ENCODE assay signal across 11 cellular contexts in genomic region chr16:2501938-2502900, GRCh38. TPM values are rescaled to one million over a fixed set of nuclear protein-coding genes. Genes with fewer than 3 reads are reported as not detected.
A peak's percentile ranks its signal among the peaks of the same experiment; 100 is the strongest.
DNase-seq lines count a peak whose midpoint lies in the region; ATAC-seq, FAIRE-seq and TF ChIP-seq lines count a peak whose summit lies in the region.
"Had no signal": no experiment of that assay in that cellular context is flagged by ENCODE, and none has a peak within 500 bp of the region (broad histone marks: within the 10 kb centered on the region; RNA-seq: fewer than 3 reads in every experiment).

No MANE protein-coding gene starts in this region.

- H3K27ac Mint-ChIP-seq in naive thymus-derived CD4-positive, alpha-beta T cell = no peak overlapping the region
- H3K27ac Mint-ChIP-seq: CD4-positive, CD25-positive, alpha-beta regulatory T cell had no signal

- H3K9me3 ChIP-seq in HEK293 (ENCODE audit: control insufficient read depth, insufficient read depth, low read depth, low read length) = no peaks in the 10 kb centered on the region
- H3K9me3 ChIP-seq in adipocyte (ENCODE audit: control insufficient read depth, low read length) = no peaks in the 10 kb centered on the region
- H3K9me3 ChIP-seq in kidney (ENCODE audit: control insufficient read depth in 1 of 2, low read length in 2 of 2) = no peaks in the 10 kb centered on the region
- H3K9me3 ChIP-seq in subcutaneous abdominal adipose tissue (ENCODE audit: control insufficient read depth in 5 of 5, low read length in 5 of 5) = no peaks in the 10 kb centered on the region
- no peaks in the 10 kb centered on the region for H3K9me3 ChIP-seq in naive thymus-derived CD4-positive, alpha-beta T cell (ENCODE audit: control insufficient read depth in 2 of 3, low read length in 3 of 3)
- H3K9me3 ChIP-seq: HAP-1 had no signal

- no peak overlapping the region for H3K27ac ChIP-seq in HEK293 (ENCODE audit: extremely low read depth, low read depth, low read length)
- peak overlapping the region; percentile 9 to 68 for H3K27ac ChIP-seq in kidney (ENCODE audit: low read depth in 2 of 2, low read length in 2 of 2)
- peak overlapping the region; percentile 16 for H3K27ac ChIP-seq in subcutaneous abdominal adipose tissue (ENCODE audit: low read depth, low read length)
- no peak overlapping the region for H3K27ac ChIP-seq in naive thymus-derived CD4-positive, alpha-beta T cell (ENCODE audit: low read depth, low read length)

- no peaks in the 10 kb centered on the region for H3K27me3 ChIP-seq in adipocyte (replicated peaks; ENCODE audit: control insufficient read depth, insufficient read depth, low read length)
- no peaks in the 10 kb centered on the region for H3K27me3 ChIP-seq in subcutaneous abdominal adipose tissue (ENCODE audit: control insufficient read depth in 5 of 5, insufficient read depth in 4 of 5, low read length in 5 of 5)
- no peaks in the 10 kb centered on the region for H3K27me3 ChIP-seq in naive thymus-derived CD4-positive, alpha-beta T cell (ENCODE audit: control insufficient read depth in 2 of 2, insufficient read depth in 2 of 2, low read length in 2 of 2)

- H3K9me3 Mint-ChIP-seq in naive thymus-derived CD4-positive, alpha-beta T cell = no peaks in the 10 kb centered on the region

- H3K36me3 Mint-ChIP-seq in naive thymus-derived CD4-positive, alpha-beta T cell = peaks cover 0 to 5% (median 0%) of the 10 kb centered on the region in 5 donors
- H3K36me3 Mint-ChIP-seq: CD4-positive, CD25-positive, alpha-beta regulatory T cell had no signal

- H3K4me3 ChIP-seq in HEK293 (ENCODE audit: low read depth, low read length) (no peak overlapping the region), adipocyte (ENCODE audit: low read length) (no peak overlapping the region), kidney (ENCODE audit: low read length in 2 of 2) (peak overlapping the region; percentile 11 to 67), subcutaneous abdominal adipose tissue (ENCODE audit: low read depth in 1 of 5, low read length in 5 of 5) (peak overlapping the region in 1 of 5 donors; percentile 50)
- H3K4me3 ChIP-seq in naive thymus-derived CD4-positive, alpha-beta T cell (ENCODE audit: low read length) = no peak overlapping the region

- H3K4me3 Mint-ChIP-seq in naive thymus-derived CD4-positive, alpha-beta T cell = no peak overlapping the region

- H3K9ac ChIP-seq in adipocyte (ENCODE audit: low read length) (peak overlapping the region; percentile 9), kidney (ENCODE audit: low read length in 2 of 2) (peak overlapping the region in 1 of 2 donors; percentile 58), subcutaneous abdominal adipose tissue (ENCODE audit: low read length in 5 of 5) (peak overlapping the region in 1 of 5 donors; percentile 7)

- H3K4me1 ChIP-seq in HEK293 (ENCODE audit: control insufficient read depth, insufficient read depth, low read length) (peaks cover 7% of the 10 kb centered on the region), adipocyte (ENCODE audit: control insufficient read depth, insufficient read depth, low read length) (peaks cover 39% of the 10 kb centered on the region), kidney (ENCODE audit: control insufficient read depth in 1 of 2, insufficient read depth in 1 of 2, low read depth in 1 of 2, low read length in 2 of 2) (peaks cover 9 to 46% of the 10 kb centered on the region in 2 donors), subcutaneous abdominal adipose tissue (ENCODE audit: control insufficient read depth in 5 of 5, insufficient read depth in 5 of 5, low read length in 5 of 5) (peaks cover 11 to 59% (median 50%) of the 10 kb centered on the region in 5 donors)
- H3K4me1 ChIP-seq in naive thymus-derived CD4-positive, alpha-beta T cell (ENCODE audit: control insufficient read depth in 2 of 2, insufficient read depth in 2 of 2, low read length in 2 of 2) = no peaks in the 10 kb centered on the region

- TF ChIP-seq CTCF in HEK293 (tag by site-specific recombination; IDR thresholded peaks at IDR 0.05) (no peak), kidney (IDR thresholded peaks at IDR 0.05; ENCODE audit: borderline replicate concordance, extremely low read depth, insufficient read depth) (no peak)

- peaks cover 0 to 6% (median 0%) of the 10 kb centered on the region in 7 donors for H3K4me1 Mint-ChIP-seq in naive thymus-derived CD4-positive, alpha-beta T cell

- FAIRE-seq in kidney (lab: Jason Lieb, UNC) = no peak
- FAIRE-seq: small intestine had no signal

- POLR2A ChIA-PET in HEK293 (lab: Yijun Ruan, JAX) = interaction anchor here (0.7 to 2.1 kb wide), 15 partner anchors 11 to 347 kb away, joined by 3 to 27 read pairs (median 5); partner anchors contain the start of genes AMDHD2, ATP6V0C, CCNF and DNASE1L2
- POLR2A ChIA-PET in naive thymus-derived CD4-positive, alpha-beta T cell (lab: Charles Lee) = interaction anchor here (1.3 to 3.7 kb wide), 4 partner anchors 12 to 250 kb away, joined by 4 to 14 read pairs (median 4); partner anchors contain the start of genes AMDHD2, ATP6V0C and ECI1

- intact Hi-C loops in kidney (cut with DNase I) = no loop called here
- intact Hi-C loops in naive thymus-derived CD4-positive, alpha-beta T cell (cut with micrococcal nuclease) = loop anchor here (1.0 kb wide), 4 partner anchors 162 to 479 kb away; partner anchors contain the start of genes ABCA3 (in 2 of the 2) and RNPS1 (in 1 of the 2)

- CTCF ChIA-PET in HEK293 (lab: Yijun Ruan, JAX) = interaction anchor here (0.6 to 2.6 kb wide), 32 partner anchors 9 to 371 kb away, joined by 3 to 28 read pairs (median 4); partner anchors contain the start of genes ABCA3, ATP6V0C, CASKIN1 and CEMP1
- CTCF ChIA-PET in naive thymus-derived CD4-positive, alpha-beta T cell (lab: Charles Lee) = interaction anchor here (0.9 to 2.3 kb wide), 4 partner anchors 9 to 308 kb away, joined by 3 to 20 read pairs (median 6); no protein-coding TSS in a partner anchor

- DNase-seq in adipocyte (ENCODE audit: low read depth) (no peak), kidney (peak; percentile 79), cerebellar cortex (ENCODE audit: low spot score) (no peak)
- no peak for DNase-seq in naive thymus-derived CD4-positive, alpha-beta T cell

- H3K27me3 Mint-ChIP-seq in naive thymus-derived CD4-positive, alpha-beta T cell = no peaks in the 10 kb centered on the region
- H3K27me3 Mint-ChIP-seq: CD4-positive, CD25-positive, alpha-beta regulatory T cell had no signal

- ATAC-seq in esophagus mucosa (no peak), GM18511 (IDR thresholded peaks at IDR 0.05; ENCODE audit: unreplicated experiment) (no peak)
- no peak for ATAC-seq in naive thymus-derived CD4-positive, alpha-beta T cell

- H3K36me3 ChIP-seq in HEK293 (ENCODE audit: control insufficient read depth in 2 of 2, insufficient read depth in 1 of 2, low read length in 2 of 2) (peaks cover 0 to 27% of the 10 kb centered on the region in 2 experiments; a peak in 2 of 3 replicates), adipocyte (ENCODE audit: control insufficient read depth, insufficient read depth, low read length, severe bottlenecking) (no peaks in the 10 kb centered on the region), kidney (ENCODE audit: control insufficient read depth in 1 of 2, insufficient read depth in 2 of 2, low read length in 2 of 2) (no peaks in the 10 kb centered on the region), subcutaneous abdominal adipose tissue (ENCODE audit: control insufficient read depth in 5 of 5, insufficient read depth in 5 of 5, low read length in 5 of 5) (peaks cover 0 to 15% (median 4%) of the 10 kb centered on the region in 5 donors)
- peaks cover 0 to 5% (median 0%) of the 10 kb centered on the region in 3 experiments for H3K36me3 ChIP-seq in naive thymus-derived CD4-positive, alpha-beta T cell (ENCODE audit: control insufficient read depth in 2 of 3, insufficient read depth in 3 of 3, low read length in 3 of 3)

TF ChIP-seq in HEK293, 187 proteins besides CTCF, POLR2A, EP300 and RAD21:
- TF ChIP-seq ZNF202 (tag by site-specific recombination; IDR thresholded peaks at IDR 0.05; ENCODE audit: borderline replicate concordance) (no peak), ZNF626 (tag by site-specific recombination; IDR thresholded peaks at IDR 0.05) (no peak), ZBTB8A (tag by site-specific recombination; IDR thresholded peaks at IDR 0.05) (peak; percentile 53; the same call in 1 of the 2 replicates), GLIS2 (tag by site-specific recombination; IDR thresholded peaks at IDR 0.05) (0 out of 2 replicates have a peak, but pooled peaks have one; percentile 9), ZNF701 (tag by site-specific recombination; IDR thresholded peaks at IDR 0.05) (no peak), SCRT1 (tag by site-specific recombination; IDR thresholded peaks at IDR 0.05; ENCODE audit: borderline replicate concordance) (no peak), ZNF791 (tag by site-specific recombination; IDR thresholded peaks at IDR 0.05) (no peak)

RNA-seq across cellular contexts. Expression of gene ATP6V0C, which starts 11.5 kb away (rescaled TPM):
- total RNA-seq in kidney (303 TPM), esophagus mucosa (205 TPM)
- polyA plus RNA-seq in kidney (ENCODE audit: insufficient read depth, low read depth, low replicate concordance) = 520 TPM
- total RNA-seq in naive thymus-derived CD4-positive, alpha-beta T cell = 100 to 1,000 TPM in 4 of 5 experiments, 10 to 100 TPM in 1; 98.2 to 303 (median 113) TPM
- 10 to 100 TPM; 76.5 to 96.9 TPM for polyA plus RNA-seq in naive thymus-derived CD4-positive, alpha-beta T cell

RNA-seq across cellular contexts. Expression of gene AMDHD2, which starts 18.0 kb away (rescaled TPM):
- 52.1 TPM for total RNA-seq in kidney
- polyA plus RNA-seq in kidney (ENCODE audit: insufficient read depth, low read depth, low replicate concordance) = 51.8 TPM
- total RNA-seq in esophagus mucosa = 19.0 TPM
- total RNA-seq in naive thymus-derived CD4-positive, alpha-beta T cell = 100 to 1,000 TPM in 4 of 5 experiments, 10 to 100 TPM in 1; 60.0 to 258 (median 112) TPM
- polyA plus RNA-seq in naive thymus-derived CD4-positive, alpha-beta T cell = 10 to 100 TPM; 15.0 to 22.5 TPM

RNA-seq across cellular contexts. Expression of gene TBC1D24, which starts 27.3 kb away (rescaled TPM):
- total RNA-seq in kidney (25.7 TPM), esophagus mucosa (2.0 TPM)
- polyA plus RNA-seq in kidney (ENCODE audit: insufficient read depth, low read depth, low replicate concordance) = 23.9 TPM
- 10 to 100 TPM in 2 of 5 experiments, 1 to 10 TPM in 3; 5.4 to 13.5 (median 9.2) TPM for total RNA-seq in naive thymus-derived CD4-positive, alpha-beta T cell
- 1 to 10 TPM; 1.7 to 2.5 TPM for polyA plus RNA-seq in naive thymus-derived CD4-positive, alpha-beta T cell

RNA-seq across cellular contexts. Expression of gene CEMP1, which starts 29.0 kb away (rescaled TPM):
- 0.54 TPM for total RNA-seq in kidney
- not detected for polyA plus RNA-seq in kidney (ENCODE audit: insufficient read depth, low read depth, low replicate concordance)
- total RNA-seq in esophagus mucosa = not detected
- 1 to 10 TPM in 3 of 5 experiments, not detected in 2; 1.4 to 3.3 (median 2.8) TPM for total RNA-seq in naive thymus-derived CD4-positive, alpha-beta T cell
- 1 to 10 TPM; 3.7 to 7.3 TPM for polyA plus RNA-seq in naive thymus-derived CD4-positive, alpha-beta T cell

RNA-seq across cellular contexts. Expression of gene NTN3, which starts 31.1 kb away (rescaled TPM):
- total RNA-seq in kidney (0.28 TPM), esophagus mucosa (0.08 TPM)
- not detected for polyA plus RNA-seq in kidney (ENCODE audit: insufficient read depth, low read depth, low replicate concordance)
- total RNA-seq in naive thymus-derived CD4-positive, alpha-beta T cell = not detected
- polyA plus RNA-seq in naive thymus-derived CD4-positive, alpha-beta T cell = not detected
- total RNA-seq: CD4-positive, CD25-positive, alpha-beta regulatory T cell had no signal
- polyA plus RNA-seq: CD4-positive, CD25-positive, alpha-beta regulatory T cell had no signal

Comparison
In these comparisons a context has a peak if more than half of its experiments do, and no peak if none do; other contexts are left out.
1. H3K27ac ChIP-seq: peak in kidney (2 of 2) and subcutaneous abdominal adipose tissue (single experiment); none in HEK293 (single experiment) and naive thymus-derived CD4-positive, alpha-beta T cell (single experiment).
2. H3K4me3 ChIP-seq: peak in kidney (2 of 2); none in HEK293 (single experiment), adipocyte (single experiment) and naive thymus-derived CD4-positive, alpha-beta T cell (single experiment).